In genomic region chr12:110737016-110737415, GRCh38 we compare ENCODE assay signal across 8 cellular contexts. TPM values are rescaled to one million over a fixed set of nuclear protein-coding genes. Genes with fewer than 3 reads are reported as not detected.
A peak's percentile ranks its signal among the peaks of the same experiment; 100 is the strongest.
DNase-seq lines count a peak whose midpoint lies in the region; TF ChIP-seq lines count a peak whose summit lies in the region.
"Not testable (repeated sequence)": the region's sequence is repeated elsewhere in the genome, so short reads cannot be mapped to it uniquely, and the experiment has no call there.

No MANE protein-coding gene starts in this region.

- H3K4me1 ChIP-seq in right atrium auricular region (peaks cover 0 to 74% of the 10 kb centered on the region in 2 donors), osteoblast (ENCODE audit: insufficient read depth, low read length) (peaks cover 57% of the 10 kb centered on the region)

- DNase-seq in AG10803 (ENCODE audit: low read depth) (peak; percentile 67), ELR (ENCODE audit: low read depth) (peak; percentile 55), OCI-M1 (lab: John Stamatoyannopoulos, UW) (peak; percentile 14), brain microvascular endothelial cell (peak; percentile 27), right atrium auricular region (ENCODE audit: low spot score) (peak; percentile 11)
- peak; percentile 52 for DNase-seq in activated CD4-positive, alpha-beta memory T cell treated with anti-CD3 and anti-CD28 coated beads for 36 hours
- not testable (repeated sequence) for DNase-seq in osteoblast (ENCODE audit: insufficient read length, low spot score, missing footprints)

- not testable (repeated sequence) for H3K27ac ChIP-seq in brain microvascular endothelial cell
- H3K27ac ChIP-seq in right atrium auricular region (peak overlapping the region in 1 of 2 donors; percentile 16), osteoblast (ENCODE audit: low read depth, low read length) (peak overlapping the region; percentile 21)

- H3K4me3 ChIP-seq in AG10803 (ENCODE audit: low read length); brain microvascular endothelial cell (ENCODE audit: low read depth, low read length); right atrium auricular region; osteoblast (ENCODE audit: insufficient read depth, low read length): not testable (repeated sequence)

- intact Hi-C loops in activated CD4-positive, alpha-beta memory T cell treated with anti-CD3 and anti-CD28 coated beads for 36 hours (cut with micrococcal nuclease): not testable (repeated sequence)

- TF ChIP-seq CTCF in AG10803 (conservative IDR thresholded peaks at IDR 0.05; ENCODE audit: low read length); brain microvascular endothelial cell (IDR thresholded peaks at IDR 0.05; ENCODE audit: low read depth, low read length, missing control alignments); right atrium auricular region (IDR thresholded peaks at IDR 0.05); osteoblast (IDR thresholded peaks at IDR 0.05; ENCODE audit: extremely low read depth, low read depth, low read length): not testable (repeated sequence)

- H3K9me3 ChIP-seq in right atrium auricular region; osteoblast (ENCODE audit: low read depth, low read length): not testable (repeated sequence)

- H3K27me3 Mint-ChIP-seq in activated CD4-positive, alpha-beta memory T cell treated with anti-CD3 and anti-CD28 coated beads for 36 hours; activated naive CD4-positive, alpha-beta T cell treated with anti-CD3 and anti-CD28 coated beads, Interleukin-2, amount 50 U/mL, for 24 hours: not testable (repeated sequence)

- H3K27me3 ChIP-seq in brain microvascular endothelial cell (replicated peaks); right atrium auricular region; osteoblast (ENCODE audit: insufficient read depth, low read length): not testable (repeated sequence)

- peak overlapping the region; percentile 81 for H3K4me3 Mint-ChIP-seq in activated CD4-positive, alpha-beta memory T cell treated with anti-CD3 and anti-CD28 coated beads for 36 hours
- peak overlapping the region; percentile 70 for H3K4me3 Mint-ChIP-seq in activated naive CD4-positive, alpha-beta T cell treated with anti-CD3 and anti-CD28 coated beads, Interleukin-2, amount 50 U/mL, for 24 hours

- H3K79me2 ChIP-seq in osteoblast (ENCODE audit: insufficient read depth, low read length): peaks cover 100% of the 10 kb centered on the region

- H3K36me3 Mint-ChIP-seq in activated CD4-positive, alpha-beta memory T cell treated with anti-CD3 and anti-CD28 coated beads for 36 hours: peaks cover 76% of the 10 kb centered on the region
- peaks cover 30% of the 10 kb centered on the region for H3K36me3 Mint-ChIP-seq in activated naive CD4-positive, alpha-beta T cell treated with anti-CD3 and anti-CD28 coated beads, Interleukin-2, amount 50 U/mL, for 24 hours

- POLR2A ChIA-PET in activated CD4-positive, alpha-beta memory T cell treated with anti-CD3 and anti-CD28 coated beads for 36 hours (lab: Charles Lee): interaction anchor here (1.0 to 1.2 kb wide), 2 partner anchors 10 to 41 kb away, joined by 3 to 4 read pairs; no protein-coding TSS in a partner anchor

- H2AFZ ChIP-seq in osteoblast (ENCODE audit: low read length): not testable (repeated sequence)

- H4K20me1 ChIP-seq in osteoblast (ENCODE audit: insufficient read depth, low read length): peaks cover 84% of the 10 kb centered on the region

- in situ Hi-C loops in brain microvascular endothelial cell (cut with HindIII; ENCODE audit: low pct_ligation_motif_present, low sequenced_read_pairs): not testable (repeated sequence)

- peak overlapping the region; percentile 76 for H3K27ac Mint-ChIP-seq in activated CD4-positive, alpha-beta memory T cell treated with anti-CD3 and anti-CD28 coated beads for 36 hours
- H3K27ac Mint-ChIP-seq in activated naive CD4-positive, alpha-beta T cell treated with anti-CD3 and anti-CD28 coated beads, Interleukin-2, amount 50 U/mL, for 24 hours: peak overlapping the region; percentile 23

- CTCF ChIA-PET in activated CD4-positive, alpha-beta memory T cell treated with anti-CD3 and anti-CD28 coated beads for 36 hours (lab: Charles Lee): interaction anchor here (0.9 to 1.2 kb wide), 3 partner anchors 10 to 90 kb away, joined by 3 read pairs; no protein-coding TSS in a partner anchor

- H3K9me3 Mint-ChIP-seq in activated CD4-positive, alpha-beta memory T cell treated with anti-CD3 and anti-CD28 coated beads for 36 hours; activated naive CD4-positive, alpha-beta T cell treated with anti-CD3 and anti-CD28 coated beads, Interleukin-2, amount 50 U/mL, for 24 hours: not testable (repeated sequence)

- peak overlapping the region; percentile 15 for H3K4me2 ChIP-seq in osteoblast (ENCODE audit: insufficient read depth, low read length)

- not testable (repeated sequence) for H3K36me3 ChIP-seq in brain microvascular endothelial cell (replicated peaks); right atrium auricular region; osteoblast (ENCODE audit: insufficient read depth, low read length)

- peaks cover 71% of the 10 kb centered on the region for H3K4me1 Mint-ChIP-seq in activated CD4-positive, alpha-beta memory T cell treated with anti-CD3 and anti-CD28 coated beads for 36 hours (ENCODE audit: low read depth)
- H3K4me1 Mint-ChIP-seq in activated naive CD4-positive, alpha-beta T cell treated with anti-CD3 and anti-CD28 coated beads, Interleukin-2, amount 50 U/mL, for 24 hours: peaks cover 77% of the 10 kb centered on the region

RNA-seq across cellular contexts. Expression of gene PPP1CC, which starts 5.7 kb away (rescaled TPM):
- total RNA-seq in activated CD4-positive, alpha-beta memory T cell treated with anti-CD3 and anti-CD28 coated beads for 36 hours: 100 to 1,000 TPM; 334 to 343 TPM
- 100 to 1,000 TPM in 1 of 2 donors, 10 to 100 TPM in 1; 99.5 to 199 TPM for total RNA-seq in right atrium auricular region
- total RNA-seq in osteoblast: 107 and 114 TPM in 2 replicates

RNA-seq across cellular contexts. Expression of gene HVCN1, which starts 48.1 kb away (rescaled TPM):
- 1 to 10 TPM; 4.0 to 4.1 TPM for total RNA-seq in activated CD4-positive, alpha-beta memory T cell treated with anti-CD3 and anti-CD28 coated beads for 36 hours
- total RNA-seq in right atrium auricular region (10 to 100 TPM; 21.7 to 24.1 TPM), osteoblast (2.1 and 2.9 TPM in 2 replicates)
